Comparison of ENCODE assay signal across 7 cellular contexts in genomic region chr1:25431495-25432363, GRCh38. TPM values are rescaled to one million over a fixed set of nuclear protein-coding genes. Genes with fewer than 3 reads are reported as not detected.
DNase-seq lines count a peak whose midpoint lies in the region; ATAC-seq, FAIRE-seq and TF ChIP-seq lines count a peak whose summit lies in the region.

No MANE protein-coding gene starts in this region.

- H3K4me1 Mint-ChIP-seq in nephron: peaks cover 47% of the 10 kb centered on the region

- peak overlapping the region; percentile 83 for H3K4me3 ChIP-seq in RWPE2 (ENCODE audit: severe bottlenecking)

- ATAC-seq in RWPE2 (ENCODE audit: low read depth): no peak
- ATAC-seq in HG02642 (IDR thresholded peaks at IDR 0.05; ENCODE audit: poor library complexity, unreplicated experiment): no peak

- peak; percentile 33 for FAIRE-seq in GM12892 (lab: Jason Lieb, UNC)

- peak overlapping the region; percentile 87 to 96 (median 91) for H3K4me3 Mint-ChIP-seq in nephron

- no peaks in the 10 kb centered on the region for H3K36me3 Mint-ChIP-seq in nephron (ENCODE audit: low read depth)

- peak overlapping the region; percentile 48 to 86 (median 73) for H3K27ac Mint-ChIP-seq in nephron

- no peaks in the 10 kb centered on the region for H3K9me3 ChIP-seq in RWPE2 (ENCODE audit: severe bottlenecking)

- H3K4me1 ChIP-seq in RWPE2 (ENCODE audit: insufficient read depth, poor library complexity, severe bottlenecking): peaks cover 36% of the 10 kb centered on the region

- no peaks in the 10 kb centered on the region for H3K9me3 Mint-ChIP-seq in nephron

- TF ChIP-seq POLR2A in GM12892 (IDR thresholded peaks at IDR 0.05; ENCODE audit: low read depth, low read length): no peak

- H3K27me3 ChIP-seq in RWPE2 (ENCODE audit: insufficient read depth, poor library complexity, severe bottlenecking): no peaks in the 10 kb centered on the region

- DNase-seq in GM12892 (ENCODE audit: insufficient read length) (peak; percentile 14), RWPE2 (ENCODE audit: low spot score) (no peak), epidermal melanocyte (ENCODE audit: insufficient read length, low spot score) (peak; percentile 17), islet precursor cell (no peak), KBM-7 (no peak)

- no peak for TF ChIP-seq CTCF in RWPE2 (IDR thresholded peaks at IDR 0.05; ENCODE audit: poor library complexity, severe bottlenecking)
- no peak for TF ChIP-seq CTCF in nephron (IDR thresholded peaks at IDR 0.05; ENCODE audit: unreplicated experiment in 3 of 3)

- H3K36me3 ChIP-seq in RWPE2 (ENCODE audit: low read depth): no peaks in the 10 kb centered on the region

- H3K27me3 Mint-ChIP-seq in nephron (ENCODE audit: low read depth): no peaks in the 10 kb centered on the region

- H3K27ac ChIP-seq in RWPE2 (ENCODE audit: poor library complexity, severe bottlenecking): peak overlapping the region; percentile 44

- in situ Hi-C loops in KBM-7 (cut with MboI; ENCODE audit: low pct_unique_long_range_greater_than_20kb, low sequenced_read_pairs): no loop called here

RNA-seq across cellular contexts. Expression of gene MACO1, which starts 1.0 kb away (rescaled TPM):
- polyA plus RNA-seq in GM12892 (2012; ENCODE audit: missing spikeins): 10.7 TPM

RNA-seq across cellular contexts. Expression of gene RHCE, which starts 11.1 kb away (rescaled TPM):
- 0.72 TPM for polyA plus RNA-seq in GM12892 (2012; ENCODE audit: missing spikeins)

Comparison
In these comparisons a context has a peak if more than half of its experiments do, and no peak if none do; other contexts are left out.
1. DNase-seq: peak in GM12892 (single experiment) and epidermal melanocyte (single experiment); none in RWPE2 (single experiment), islet precursor cell (single experiment) and KBM-7 (single experiment).